Comparison of ENCODE assay signal across 9 cellular contexts in the genomic region with DNA sequence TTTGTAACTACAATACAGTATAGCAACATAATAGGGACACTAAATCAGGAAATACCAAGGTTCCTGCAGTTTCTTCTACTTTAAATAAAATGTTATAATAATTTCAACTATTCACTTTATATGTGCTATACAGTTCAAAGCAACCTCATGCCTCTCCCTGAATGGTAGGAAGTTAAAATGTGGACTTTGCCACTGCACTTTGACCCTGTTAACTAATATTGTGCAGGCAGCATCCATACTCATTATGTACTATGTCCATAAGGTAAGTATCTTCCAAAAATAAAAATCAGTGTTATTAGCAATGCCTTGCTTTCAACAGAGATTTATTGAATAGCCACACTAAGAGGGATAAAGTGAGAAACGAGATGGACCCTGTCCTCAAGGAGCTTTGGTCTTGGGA. TPM values are rescaled to one million over a fixed set of nuclear protein-coding genes. Genes with fewer than 3 reads are reported as not detected.
"Had no signal": no experiment of that assay in that cellular context is flagged by ENCODE, and none has a peak within 500 bp of the region (broad histone marks: within the 10 kb centered on the region; RNA-seq: fewer than 3 reads in every experiment).

No MANE protein-coding gene starts in this region.

- H3K27ac ChIP-seq: GM23248, HL-60 had no signal

- H3K4me3 ChIP-seq: GM23248, HAP-1 had no signal

- ATAC-seq: HCT116, HepG2 had no signal

- H3K9me3 ChIP-seq: HAP-1 had no signal

- H3K36me3 ChIP-seq: HAP-1 had no signal

- DNase-seq: GM23248, GOT3, H7, HFFc6 had no signal

RNA-seq across cellular contexts. Expression of a gene that starts 4.8 kb away (rescaled TPM):
- total RNA-seq: GM23248, HepG2, HFFc6, HT1080 had no signal
- polyA plus RNA-seq: GM23248, HepG2 had no signal
